ENCODE assay signal across 8 cellular contexts in genomic region chr2:238239552-238239871, GRCh38. TPM values are rescaled to one million over a fixed set of nuclear protein-coding genes. Genes with fewer than 3 reads are reported as not detected.
DNase-seq lines count a peak whose midpoint lies in the region; ATAC-seq and TF ChIP-seq lines count a peak whose summit lies in the region.

No MANE protein-coding gene starts in this region.

- H3K27me3 ChIP-seq in CD8-positive, alpha-beta memory T cell (ENCODE audit: insufficient read depth, low read length, poor library complexity, severe bottlenecking): peaks cover 4% of the 10 kb centered on the region
- peaks cover 15% of the 10 kb centered on the region; the same call in 1 of the 2 replicates for H3K27me3 ChIP-seq in H9 (ENCODE audit: insufficient read depth, low read length)
- peaks cover 6% of the 10 kb centered on the region for H3K27me3 ChIP-seq in gastroesophageal sphincter

- TF ChIP-seq EP300 in gastroesophageal sphincter (IDR thresholded peaks at IDR 0.05): no peak

- H3K36me3 ChIP-seq in CD8-positive, alpha-beta memory T cell (ENCODE audit: insufficient read depth, low read length): no peaks in the 10 kb centered on the region
- H3K36me3 ChIP-seq in gastroesophageal sphincter: peaks cover 0 to 9% of the 10 kb centered on the region in 2 donors

- no peak for TF ChIP-seq CTCF in H9 (conservative IDR thresholded peaks at IDR 0.05)
- TF ChIP-seq CTCF in gastroesophageal sphincter (IDR thresholded peaks at IDR 0.05): peak in 1 of 4 experiments; percentile 11

- peaks cover 4% of the 10 kb centered on the region for H3K23me2 ChIP-seq in H9 (ENCODE audit: insufficient read length, low read depth, low read length, poor library complexity, severe bottlenecking)

- no peak overlapping the region for H2AK5ac ChIP-seq in H9 (ENCODE audit: insufficient read length, low read length)

- no peak overlapping the region for H3K27ac ChIP-seq in CD8-positive, alpha-beta memory T cell (ENCODE audit: low read depth, low read length)
- H3K27ac ChIP-seq in H9 (ENCODE audit: insufficient read length, low read depth, low read length) (no peak overlapping the region), gastroesophageal sphincter (peak overlapping the region in 3 of 4 donors; percentile 79 to 84 (median 81)), skin epidermis (no peak overlapping the region)

- peak overlapping the region; percentile 47 for H3K4me3 ChIP-seq in CD8-positive, alpha-beta memory T cell (ENCODE audit: low read length)
- peak overlapping the region; percentile 45 to 75 for H3K4me3 ChIP-seq in gastroesophageal sphincter
- H3K4me3 ChIP-seq in skin epidermis: peak overlapping the region; percentile 30 to 68 (median 62)

- ATAC-seq in SK-N-SH treated with all-trans-retinoic acid at 6 μM for 48 hours (peak; percentile 1; the same call in 2 of the 3 replicates), gastroesophageal sphincter (peak; percentile 21)

- no peak overlapping the region for H2BK12ac ChIP-seq in H9 (ENCODE audit: insufficient read length, low read depth, low read length)

- H2BK15ac ChIP-seq in H9 (ENCODE audit: low read depth, low read length): no peak overlapping the region

- H3K9ac ChIP-seq in H9 (ENCODE audit: extremely low read depth, insufficient read length, low read length): peak overlapping the region; percentile 15

- no peak for TF ChIP-seq POLR2A in gastroesophageal sphincter (IDR thresholded peaks at IDR 0.05)

- no peak overlapping the region for H2BK5ac ChIP-seq in H9 (ENCODE audit: insufficient read length, low read length)

- H4K5ac ChIP-seq in H9 (ENCODE audit: insufficient read length, low read depth, low read length): no peak overlapping the region

- no peaks in the 10 kb centered on the region for H3K9me3 ChIP-seq in CD8-positive, alpha-beta memory T cell (ENCODE audit: low read length)
- H3K9me3 ChIP-seq in H9 (ENCODE audit: control insufficient read depth, low read depth, low read length) (no peaks in the 10 kb centered on the region), gastroesophageal sphincter (no peaks in the 10 kb centered on the region)

- H2BK20ac ChIP-seq in H9 (ENCODE audit: low read depth, low read length, poor library complexity, severe bottlenecking): no peak overlapping the region

- no peak overlapping the region for H2BK120ac ChIP-seq in H9 (ENCODE audit: low read depth, low read length, poor library complexity, severe bottlenecking)

- peak overlapping the region in 2 of 7 donors; percentile 52 to 76 for H3K4me3 Mint-ChIP-seq in CD8-positive, alpha-beta memory T cell
- peak overlapping the region; percentile 39 to 65; a peak in 3 of 5 replicates for H3K4me3 Mint-ChIP-seq in H9

- H3K18ac ChIP-seq in H9 (ENCODE audit: insufficient read length, low read depth, low read length): peak overlapping the region; percentile 28

- H3K9me3 Mint-ChIP-seq in CD8-positive, alpha-beta memory T cell: no peaks in the 10 kb centered on the region
- H3K9me3 Mint-ChIP-seq in H9: peaks cover 2 to 3% of the 10 kb centered on the region in 2 experiments; a peak in 3 of 5 replicates

- peaks cover 5 to 26% (median 12%) of the 10 kb centered on the region in 3 donors for H3K4me1 Mint-ChIP-seq in CD8-positive, alpha-beta memory T cell
- H3K4me1 Mint-ChIP-seq in H9: peaks cover 12 to 18% of the 10 kb centered on the region in 2 experiments

- CTCF ChIA-PET in CD8-positive, alpha-beta memory T cell (lab: Charles Lee): no interaction called here

- no peak overlapping the region for H2AFZ ChIP-seq in H9 (ENCODE audit: low read length)

- H4K91ac ChIP-seq in H9 (ENCODE audit: insufficient read length, low read depth, low read length): no peak overlapping the region

- peaks cover 14 to 22% of the 10 kb centered on the region in 2 donors for H3K27me3 Mint-ChIP-seq in CD8-positive, alpha-beta memory T cell
- H3K27me3 Mint-ChIP-seq in H9 (ENCODE audit: low read depth): peaks cover 57% of the 10 kb centered on the region

- peak overlapping the region; percentile 31 for H3K4me2 ChIP-seq in H9 (ENCODE audit: insufficient read depth, insufficient read length, low read length)

- no peak overlapping the region for H4K8ac ChIP-seq in H9 (replicated peaks; ENCODE audit: insufficient read length, low read depth, low read length)

- POLR2A ChIA-PET in CD8-positive, alpha-beta memory T cell (lab: Charles Lee): interaction anchor here (1.2 kb wide), 1 partner anchor 49 kb away, joined by 8 read pairs; the partner anchor contains the start of gene PER2

- H3T11ph ChIP-seq in H9 (ENCODE audit: low read length): no peak overlapping the region

- no peaks in the 10 kb centered on the region; the same call in 1 of the 2 replicates for H3K79me2 ChIP-seq in H9 (ENCODE audit: insufficient read depth, low read length)

- peaks cover 0 to 5% (median 2%) of the 10 kb centered on the region in 3 donors for H3K36me3 Mint-ChIP-seq in CD8-positive, alpha-beta memory T cell
- H3K36me3 Mint-ChIP-seq in H9 (ENCODE audit: insufficient read depth in 1 of 3, low read depth in 3 of 3): peaks cover 3 to 5% (median 4%) of the 10 kb centered on the region in 3 experiments; a peak in 5 of 7 replicates

- DNase-seq in CD8-positive, alpha-beta memory T cell: peak in 3 of 5 donors; percentile 31 to 59 (median 41)
- DNase-seq in H9: no peak
- no peak for DNase-seq in central memory CD4-positive, alpha-beta T cell
- no peak for DNase-seq in KBM-7
- DNase-seq in NCI-H1092 treated with DMSO at 0.1 percent for 48 hours (lab: John Stamatoyannopoulos, UW): no peak

- H3K23ac ChIP-seq in H9 (ENCODE audit: insufficient read length, low read depth, low read length): no peak overlapping the region

- WGBS in H9 (ENCODE audit: extremely low coverage, insufficient read length, low lambda C conversion rate): no CpG with 5 or more reads among the region's 42 CpGs
- 0% methylated on average over 7 of the region's 42 CpGs; no CpG with 5 or more reads in 1 of the 2 donors for WGBS in gastroesophageal sphincter (ENCODE audit: low coverage in 1 of 2), 2 donors

- no peaks in the 10 kb centered on the region for H3K79me1 ChIP-seq in H9 (ENCODE audit: insufficient read depth, low read depth, low read length, poor library complexity, severe bottlenecking)

- in situ Hi-C loops in KBM-7 (cut with MboI; ENCODE audit: low pct_unique_long_range_greater_than_20kb, low sequenced_read_pairs): no loop called here

- H3K56ac ChIP-seq in H9 (ENCODE audit: insufficient read length, low read depth, low read length): no peak overlapping the region

- H3K14ac ChIP-seq in H9 (ENCODE audit: insufficient read depth, low read length): peak overlapping the region; percentile 73

- H3K4me1 ChIP-seq in CD8-positive, alpha-beta memory T cell (ENCODE audit: insufficient read depth, low read length): peaks cover 6% of the 10 kb centered on the region
- H3K4me1 ChIP-seq in H9 (ENCODE audit: insufficient read depth, low read length) (peaks cover 3% of the 10 kb centered on the region; the same call in 1 of the 2 replicates), gastroesophageal sphincter (peaks cover 0 to 50% (median 8%) of the 10 kb centered on the region in 3 donors)

- H4K20me1 ChIP-seq in H9 (ENCODE audit: control insufficient read depth, insufficient read depth, insufficient read length): no peaks in the 10 kb centered on the region

- no peak overlapping the region for H3K4ac ChIP-seq in H9 (ENCODE audit: low read depth, low read length)

- H3K27ac Mint-ChIP-seq in CD8-positive, alpha-beta memory T cell: no peak overlapping the region
- no peak overlapping the region for H3K27ac Mint-ChIP-seq in H9

TF ChIP-seq in SK-N-SH treated with all-trans-retinoic acid at 6 μM for 48 hours, 23 proteins besides CTCF, POLR2A, EP300 and RAD21 (continues in another document):
- no peak for TF ChIP-seq RARB (CRISPR knock-in tag; IDR thresholded peaks at IDR 0.05)
- no peak for TF ChIP-seq ZNF70 (CRISPR knock-in tag; IDR thresholded peaks at IDR 0.05)
- no peak for TF ChIP-seq ZNF565 (CRISPR knock-in tag; conservative IDR thresholded peaks at IDR 0.05; ENCODE audit: low read depth)
- no peak for TF ChIP-seq ZNF8 (CRISPR knock-in tag; IDR thresholded peaks at IDR 0.05)
- no peak for TF ChIP-seq PATZ1 (CRISPR knock-in tag; IDR thresholded peaks at IDR 0.05; ENCODE audit: borderline replicate concordance)
- TF ChIP-seq PPARA (CRISPR knock-in tag; IDR thresholded peaks at IDR 0.05; ENCODE audit: borderline replicate concordance): no peak
- TF ChIP-seq TOX (CRISPR knock-in tag; IDR thresholded peaks at IDR 0.05; ENCODE audit: borderline replicate concordance): no peak
- TF ChIP-seq OSR1 (CRISPR knock-in tag; IDR thresholded peaks at IDR 0.05): no peak

RNA-seq across cellular contexts. Expression of gene HES6, which starts 0.3 kb away (rescaled TPM):
- 1 to 10 TPM; 4.7 to 5.1 TPM for total RNA-seq in CD8-positive, alpha-beta memory T cell
- polyA plus RNA-seq in CD8-positive, alpha-beta memory T cell: 2.2 TPM
- total RNA-seq in H9 (2021) (27.1 and 27.7 TPM in 2 replicates), gastroesophageal sphincter (10 to 100 TPM in 2 of 4 donors, 1 to 10 TPM in 2; 3.8 to 19.5 (median 12.2) TPM)

RNA-seq across cellular contexts. Expression of gene ILKAP, which starts 36.0 kb away (rescaled TPM):
- 10 to 100 TPM; 61.9 to 66.2 TPM for total RNA-seq in CD8-positive, alpha-beta memory T cell
- polyA plus RNA-seq in CD8-positive, alpha-beta memory T cell: 39.7 TPM
- total RNA-seq in H9 (2021) (40.3 and 41.5 TPM in 2 replicates), gastroesophageal sphincter (10 to 100 TPM; 18.5 to 45.5 (median 35.1) TPM)

RNA-seq across cellular contexts. Expression of gene PER2, which starts 48.9 kb away (rescaled TPM):
- 10 to 100 TPM; 12.9 to 14.2 TPM for total RNA-seq in CD8-positive, alpha-beta memory T cell
- 4.3 TPM for polyA plus RNA-seq in CD8-positive, alpha-beta memory T cell
- total RNA-seq in H9 (2021) (12.1 and 12.9 TPM in 2 replicates), gastroesophageal sphincter (10 to 100 TPM in 3 of 4 donors, 1 to 10 TPM in 1; 8.7 to 20.5 (median 17.0) TPM)

Comparison
In these comparisons a context has a peak if more than half of its experiments do, and no peak if none do; other contexts are left out.
1. DNase-seq: peak in CD8-positive, alpha-beta memory T cell (3 of 5); none in H9 (single experiment), central memory CD4-positive, alpha-beta T cell (single experiment), KBM-7 (single experiment) and NCI-H1092 treated with DMSO at 0.1 percent for 48 hours (single experiment).
2. H3K27ac ChIP-seq: peak in gastroesophageal sphincter (3 of 4); none in CD8-positive, alpha-beta memory T cell (single experiment), H9 (single experiment) and skin epidermis (0 of 21).
3. Peak in every context shown above with its lines, with median percentiles within 50 percentile points of each other: H3K4me3 ChIP-seq.